In genomic region chr17:68497885-68498319, GRCh38 we compare ENCODE assay signal across 8 cellular contexts. TPM values are rescaled to one million over a fixed set of nuclear protein-coding genes. Genes with fewer than 3 reads are reported as not detected.
DNase-seq lines count a peak whose midpoint lies in the region; ATAC-seq, FAIRE-seq and TF ChIP-seq lines count a peak whose summit lies in the region.

No MANE protein-coding gene starts in this region.

- H3K27me3 ChIP-seq in Karpas-422 (ENCODE audit: low read length) = no peaks in the 10 kb centered on the region

- H2AFZ ChIP-seq in Karpas-422 (ENCODE audit: low read length) = no peak overlapping the region

- peak overlapping the region; percentile 69 for H3K4me2 ChIP-seq in Karpas-422 (ENCODE audit: low read depth, low read length, poor library complexity, severe bottlenecking)

- no peak for FAIRE-seq in RCC 7860 (lab: Jason Lieb, UNC)

- H3K9me2 ChIP-seq in Karpas-422 (replicated peaks; ENCODE audit: insufficient read depth, low read length) = no peaks in the 10 kb centered on the region

- H3K9ac ChIP-seq in Karpas-422 (ENCODE audit: low read length) = peak overlapping the region; percentile 70

- no peaks in the 10 kb centered on the region for H3K79me2 ChIP-seq in Karpas-422 (ENCODE audit: low read length)

- intact Hi-C loops in left ventricle myocardium superior (cut with micrococcal nuclease) = no loop called here

- TF ChIP-seq POLR2A in GM18505 (IDR thresholded peaks at IDR 0.05; ENCODE audit: borderline replicate concordance, extremely low read depth, insufficient read depth, insufficient read length) = no peak

- H3K27ac ChIP-seq in Karpas-422 (ENCODE audit: low read length) = peak overlapping the region; percentile 98

- no peaks in the 10 kb centered on the region for H4K20me1 ChIP-seq in Karpas-422 (ENCODE audit: insufficient read depth, low read depth, low read length)

- H3K4me3 ChIP-seq in Karpas-422 (ENCODE audit: low read length) = peak overlapping the region; percentile 25

- H3K9me3 ChIP-seq in Karpas-422 (ENCODE audit: low read length) = no peaks in the 10 kb centered on the region

- H3K4me1 ChIP-seq in Karpas-422 (ENCODE audit: low read length) = peaks cover 40% of the 10 kb centered on the region

- H3K36me3 ChIP-seq in Karpas-422 (ENCODE audit: insufficient read depth, low read length) = no peaks in the 10 kb centered on the region

- ATAC-seq in GM18505 (IDR thresholded peaks at IDR 0.05; ENCODE audit: unreplicated experiment) = peak; percentile 94
- peak; percentile 93 for ATAC-seq in GM21717 (IDR thresholded peaks at IDR 0.05; ENCODE audit: unreplicated experiment)
- ATAC-seq in left ventricle myocardium superior = peak; percentile 33

- DNase-seq in Karpas-422 = peak; percentile 95
- DNase-seq in left ventricle myocardium superior = no peak
- DNase-seq in RCC 7860 (ENCODE audit: low spot score) = no peak
- DNase-seq in NCI-H1417 treated with DMSO at 0.1 percent for 48 hours (lab: John Stamatoyannopoulos, UW) = no peak
- no peak for DNase-seq in activated CD4-positive, alpha-beta T cell treated with anti-CD3 and anti-CD28 coated beads for 48 hours
- no peak for DNase-seq in stimulated activated CD4-positive, alpha-beta T cell treated with anti-CD3 and anti-CD28 coated beads, Interleukin-15, amount 100 ng/mL, for 24 hours

RNA-seq across cellular contexts. Expression of gene PRKAR1A, which starts 14.3 kb away (rescaled TPM):
- total RNA-seq in Karpas-422 (2014; rRNA removed; shearing (Covaris generic); ENCODE audit: low replicate concordance) = 201 and 234 TPM in 2 replicates
- 599 TPM for total RNA-seq in left ventricle myocardium superior

RNA-seq across cellular contexts. Expression of gene WIPI1, which starts 40.6 kb away (rescaled TPM):
- 28.7 and 33.0 TPM in 2 replicates for total RNA-seq in Karpas-422 (2014; rRNA removed; shearing (Covaris generic); ENCODE audit: low replicate concordance)
- total RNA-seq in left ventricle myocardium superior = 66.1 TPM

Comparison
In these comparisons a context has a peak if more than half of its experiments do, and no peak if none do; other contexts are left out.
1. ATAC-seq: peak in every context shown above with its lines; median percentile 94 in GM18505; 93 in GM21717; 33 in left ventricle myocardium superior.